In genomic region chr17:73196500-73196899, GRCh38 we compare ENCODE assay signal across 9 cellular contexts. TPM values are rescaled to one million over a fixed set of nuclear protein-coding genes. Genes with fewer than 3 reads are reported as not detected.
DNase-seq lines count a peak whose midpoint lies in the region; ATAC-seq and TF ChIP-seq lines count a peak whose summit lies in the region.
"Had no signal": no experiment of that assay in that cellular context is flagged by ENCODE, and none has a peak within 500 bp of the region (broad histone marks: within the 10 kb centered on the region; RNA-seq: fewer than 3 reads in every experiment).

No MANE protein-coding gene starts in this region.

- peak overlapping the region; percentile 33 for H3K27ac ChIP-seq in C4-2B

- DNase-seq in NCI-H187 (lab: John Stamatoyannopoulos, UW) (peak; percentile 31 to 55), chondrocyte (ENCODE audit: low spot score) (no peak), mesenteric fat pad (ENCODE audit: low spot score) (peak; percentile 88), NCI-H226 (no peak), OCI-M1 (lab: John Stamatoyannopoulos, UW) (no peak)
- DNase-seq in NK-92 treated with Interleukin-12 subunit alpha and Interleukin-12 subunit beta, amount 100 ng/mL, for 24 hours (lab: John Stamatoyannopoulos, UW): no peak

- peaks cover 23% of the 10 kb centered on the region for H3K4me1 Mint-ChIP-seq in chondrocyte (ENCODE audit: low read depth)

- peak; percentile 93 for TF ChIP-seq CTCF in C4-2B (conservative IDR thresholded peaks at IDR 0.05)
- peak; percentile 52 for TF ChIP-seq CTCF in chondrocyte (IDR thresholded peaks at IDR 0.05)

- H3K4me3 Mint-ChIP-seq in chondrocyte (ENCODE audit: unreplicated experiment): no peak overlapping the region

- H3K27me3 Mint-ChIP-seq in chondrocyte (ENCODE audit: low read depth): no peaks in the 10 kb centered on the region

- no peak for ATAC-seq in GM18498 (IDR thresholded peaks at IDR 0.05; ENCODE audit: unreplicated experiment)
- ATAC-seq: GM12878 had no signal

- H3K27ac Mint-ChIP-seq in chondrocyte (ENCODE audit: unreplicated experiment): peak overlapping the region; percentile 55

- H3K36me3 Mint-ChIP-seq in chondrocyte (ENCODE audit: low read depth): peaks cover 47% of the 10 kb centered on the region

- H3K9me3 Mint-ChIP-seq in chondrocyte (ENCODE audit: low read depth): no peaks in the 10 kb centered on the region

RNA-seq across cellular contexts. Expression of gene COG1, which starts 3.6 kb away (rescaled TPM):
- total RNA-seq in chondrocyte (45.1 to 54.7 TPM (median 48.9 TPM) in 3 replicates), mesenteric fat pad (34.8 TPM)

RNA-seq across cellular contexts. Expression of gene SSTR2, which starts 31.7 kb away (rescaled TPM):
- total RNA-seq in chondrocyte (0.82 to 1.5 TPM (median 1.5 TPM) in 3 replicates), mesenteric fat pad (5.7 TPM)

Comparison
In these comparisons a context has a peak if more than half of its experiments do, and no peak if none do; other contexts are left out.
1. DNase-seq: peak in NCI-H187 (2 of 2) and mesenteric fat pad (single experiment); none in chondrocyte (single experiment), NK-92 treated with Interleukin-12 subunit alpha and Interleukin-12 subunit beta, amount 100 ng/mL, for 24 hours (single experiment), NCI-H226 (single experiment) and OCI-M1 (single experiment).